In the genomic region with DNA sequence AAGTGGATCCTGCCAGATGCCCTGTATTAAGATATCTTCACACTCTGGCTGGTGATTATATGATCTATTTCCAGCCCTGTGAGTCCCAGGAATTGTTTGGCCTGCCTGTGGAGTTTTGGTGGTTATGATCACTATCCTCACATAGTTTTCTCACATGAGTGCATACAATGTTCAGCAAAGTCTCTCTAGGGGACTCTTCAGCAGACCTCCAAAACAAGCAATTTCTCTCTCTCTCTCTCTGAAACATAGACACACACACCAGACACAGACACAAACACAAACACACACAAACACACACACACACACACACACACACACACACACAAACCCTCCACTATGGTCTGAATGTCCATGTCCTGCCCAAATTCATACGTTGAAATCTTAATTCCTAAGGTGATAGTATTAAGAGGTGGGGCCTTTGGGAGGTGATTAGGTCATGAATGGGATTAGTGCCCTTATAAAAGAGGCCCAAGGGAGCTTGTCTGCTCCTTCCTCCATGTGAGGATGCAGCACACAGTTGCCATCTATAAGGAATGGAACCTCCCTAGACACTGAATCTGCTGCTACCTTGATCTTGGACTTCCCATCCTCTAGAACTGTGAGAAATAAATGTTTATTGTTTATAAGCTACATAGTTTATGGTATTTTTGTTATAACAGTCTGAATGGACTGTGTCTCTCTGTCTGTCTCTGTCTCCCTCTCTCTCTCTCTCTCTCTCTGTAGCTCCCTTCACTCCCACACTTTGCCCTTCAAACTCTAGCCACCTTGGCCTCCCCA, we compare ENCODE assay signal across 28 cellular contexts.
"Had no signal": no experiment of that assay in that cellular context is flagged by ENCODE, and none has a peak within 500 bp of the region (broad histone marks: within the 10 kb centered on the region; RNA-seq: fewer than 3 reads in every experiment).

No MANE protein-coding gene starts in this region.

- H3K27me3 ChIP-seq: adrenal gland, colonic mucosa, SJSA1 had no signal

- H3K27me3 Mint-ChIP-seq: activated CD4-positive, alpha-beta T cell treated with anti-CD3 and anti-CD28 coated beads, Interleukin-2, amount 10 ng/mL, durations not matched to agents 7 days and 5 days; activated naive CD8-positive, alpha-beta T cell; activated T-helper 17 cell treated with anti-CD3 and anti-CD28 coated beads, Interleukin-2, amount 50 U/mL, for 72 hours had no signal

- H3K27ac Mint-ChIP-seq: activated CD4-positive, alpha-beta memory T cell treated with anti-CD3 and anti-CD28 coated beads, Interleukin-2, amount 10 ng/mL, durations not matched to agents 7 days and 5 days; activated CD4-positive, alpha-beta T cell treated with anti-CD3 and anti-CD28 coated beads, Interleukin-2, amount 10 ng/mL, durations not matched to agents 7 days and 5 days; activated naive CD4-positive, alpha-beta T cell treated with anti-CD3 and anti-CD28 coated beads for 36 hours; activated naive CD8-positive, alpha-beta T cell; activated T-helper 17 cell treated with anti-CD3 and anti-CD28 coated beads, Interleukin-2, amount 50 U/mL, for 72 hours; T-helper 17 cell; WTC11 had no signal

- H3K4me3 ChIP-seq: adrenal gland, colonic mucosa, SJSA1 had no signal

- H3K36me3 ChIP-seq: adrenal gland, colonic mucosa, SJSA1 had no signal

- FAIRE-seq: RCC 7860 had no signal

- ATAC-seq: activated T-helper 17 cell treated with anti-CD3 and anti-CD28 coated beads, Interleukin-2, amount 50 U/mL, for 72 hours; SK-N-SH treated with all-trans-retinoic acid at 6 μM for 48 hours; T-helper 17 cell; WTC11 had no signal

- H3K4me3 Mint-ChIP-seq: activated CD4-positive, alpha-beta memory T cell treated with anti-CD3 and anti-CD28 coated beads, Interleukin-2, amount 10 ng/mL, durations not matched to agents 7 days and 5 days; activated CD4-positive, alpha-beta T cell treated with anti-CD3 and anti-CD28 coated beads, Interleukin-2, amount 10 ng/mL, durations not matched to agents 7 days and 5 days; activated naive CD4-positive, alpha-beta T cell treated with anti-CD3 and anti-CD28 coated beads for 36 hours; activated naive CD8-positive, alpha-beta T cell; activated T-helper 17 cell treated with anti-CD3 and anti-CD28 coated beads, Interleukin-2, amount 50 U/mL, for 72 hours; T-helper 17 cell; WTC11 had no signal

- H3K27ac ChIP-seq: adrenal gland, colonic mucosa, SJSA1 had no signal

- H3K4me1 ChIP-seq: adrenal gland, SJSA1 had no signal

- H3K9me3 ChIP-seq: colonic mucosa had no signal

- DNase-seq: activated CD4-positive, alpha-beta memory T cell treated with anti-CD3 and anti-CD28 coated beads, Interleukin-2, amount 10 ng/mL, durations not matched to agents 7 days and 5 days; activated CD4-positive, alpha-beta T cell treated with anti-CD3 and anti-CD28 coated beads for 1 hour; activated CD4-positive, alpha-beta T cell treated with anti-CD3 and anti-CD28 coated beads, Interleukin-2, amount 10 ng/mL, durations not matched to agents 7 days and 5 days; activated CD8-positive, alpha-beta memory T cell treated with anti-CD3 and anti-CD28 coated beads, Interleukin-2, amount 50 U/mL, for 48 hours; activated gamma-delta T cell; activated naive CD4-positive, alpha-beta T cell treated with anti-CD3 and anti-CD28 coated beads for 36 hours; activated T-cell treated with anti-CD3 and anti-CD28 coated beads, Interleukin-2, amount 50 U/mL, for 1 hour; adrenal gland; anterior cingulate cortex; cerebellar nuclear complex; colonic mucosa; Kasumi-1; NCI-H1048; NCI-H146; NCI-H187 treated with DMSO at 0.1 percent for 48 hours; NCI-H2081 treated with DMSO at 0.1 percent for 48 hours; NCI-H446; NCI-H524; SHP77; SW 1271; T-helper 17 cell; T-helper 9 cell had no signal
